ENCODE assay signal across 16 cellular contexts in the genomic region with DNA sequence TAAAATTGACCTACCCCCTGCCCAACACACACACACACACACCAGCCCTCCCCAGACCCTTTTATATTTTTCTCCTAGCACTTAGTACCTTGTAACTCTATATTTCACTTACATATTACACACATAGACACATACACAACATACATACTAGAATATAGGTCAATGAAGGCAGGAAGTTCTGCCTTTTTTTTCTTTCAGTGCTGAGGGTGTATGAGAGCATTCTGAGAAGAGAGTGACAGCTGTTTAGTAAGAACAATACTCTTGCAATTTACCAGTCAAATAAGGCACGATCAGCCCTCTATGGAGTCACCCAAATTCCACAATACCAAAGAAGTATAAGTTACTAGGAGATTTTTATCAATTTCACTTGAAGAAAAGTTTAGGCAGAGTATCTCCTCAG. TPM values are rescaled to one million over a fixed set of nuclear protein-coding genes. Genes with fewer than 3 reads are reported as not detected.
DNase-seq lines count a peak whose midpoint lies in the region; ATAC-seq, FAIRE-seq and TF ChIP-seq lines count a peak whose summit lies in the region.
"Had no signal": no experiment of that assay in that cellular context is flagged by ENCODE, and none has a peak within 500 bp of the region (broad histone marks: within the 10 kb centered on the region; RNA-seq: fewer than 3 reads in every experiment).

No MANE protein-coding gene starts in this region.

- no peaks in the 10 kb centered on the region for H3K9me3 Mint-ChIP-seq in activated naive CD8-positive, alpha-beta T cell treated with anti-CD3 and anti-CD28 coated beads, Interleukin-2, amount 50 U/mL, for 24 hours
- H3K9me3 Mint-ChIP-seq in activated naive CD8-positive, alpha-beta T cell treated with anti-CD3 and anti-CD28 coated beads for 36 hours = no peaks in the 10 kb centered on the region
- no peaks in the 10 kb centered on the region for H3K9me3 Mint-ChIP-seq in stimulated activated naive B cell treated with anti-CD40 and anti-IgM and Interleukin-4, amounts not matched to agents 10 μg/mL and 1 μg/mL and 100 μg/mL, for 72 hours
- no peaks in the 10 kb centered on the region for H3K9me3 Mint-ChIP-seq in activated T-cell treated with anti-CD3 and anti-CD28 coated beads, Interleukin-2, amount 50 U/mL, for 72 hours
- H3K9me3 Mint-ChIP-seq: H9 had no signal

- no peak for TF ChIP-seq POLR2A in K562 (conservative IDR thresholded peaks at IDR 0.05)

- no peak overlapping the region for H2AK5ac ChIP-seq in neuronal stem cell (ENCODE audit: low read depth, low read length)

- no peak overlapping the region for H3K4me3 ChIP-seq in K562
- H3K4me3 ChIP-seq in neuronal stem cell (ENCODE audit: low read length in 2 of 2) = no peak overlapping the region
- H3K4me3 ChIP-seq: BLaER1 treated with 17β-estradiol and CSF1 and Interleukin-3, amounts not matched to agents 10 nM and 100 nM had no signal

- H3K27ac ChIP-seq in K562 (ENCODE audit: extremely low read depth, low read depth, low read length) (no peak overlapping the region), neuronal stem cell (replicated peaks; ENCODE audit: low read length) (no peak overlapping the region)
- H3K27ac ChIP-seq: BLaER1 treated with 17β-estradiol and CSF1 and Interleukin-3, amounts not matched to agents 10 nM and 100 nM had no signal

- H2AFZ ChIP-seq in K562 (ENCODE audit: low read depth, low read length) (peak overlapping the region; percentile 44; the same call in 1 of the 2 replicates), neuronal stem cell (ENCODE audit: low read length) (peak overlapping the region; percentile 24)

- no peak overlapping the region for H2BK15ac ChIP-seq in neuronal stem cell (ENCODE audit: low read length)

- H3K79me1 ChIP-seq in neuronal stem cell (ENCODE audit: low read depth, low read length) = no peaks in the 10 kb centered on the region

- no peak overlapping the region for H2BK5ac ChIP-seq in neuronal stem cell (ENCODE audit: low read length)

- no peak overlapping the region for H2BK120ac ChIP-seq in neuronal stem cell (ENCODE audit: low read depth, low read length)

- no peak for TF ChIP-seq EP300 in K562 (IDR thresholded peaks at IDR 0.05; ENCODE audit: low read length)

- no peaks in the 10 kb centered on the region for H3K9me1 ChIP-seq in K562 (ENCODE audit: control insufficient read depth, insufficient read depth, low read length)

- no peaks in the 10 kb centered on the region for H4K20me1 ChIP-seq in K562 (replicated peaks; ENCODE audit: control insufficient read depth, insufficient read depth, low read length)

- intact Hi-C loops in K562 (cut with micrococcal nuclease) = loop anchor here (5.0 kb wide), 1 partner anchor 405 kb away; no protein-coding TSS in a partner anchor

- no peak for FAIRE-seq in K562 (lab: Jason Lieb, UNC)

- no peak for DNase-seq in activated naive CD8-positive, alpha-beta T cell treated with anti-CD3 and anti-CD28 coated beads, Interleukin-2, amount 50 U/mL, for 24 hours
- no peak for DNase-seq in activated naive CD8-positive, alpha-beta T cell treated with anti-CD3 and anti-CD28 coated beads for 36 hours
- DNase-seq in K562 (ENCODE audit: extremely low read depth in 1 of 4, low spot score in 3 of 4) (no peak), neuronal stem cell (ENCODE audit: low spot score) (no peak), retina (no peak)
- DNase-seq in stimulated activated naive B cell treated with anti-CD40 and anti-IgM and Interleukin-4, amounts not matched to agents 10 μg/mL and 1 μg/mL and 100 μg/mL, for 72 hours = no peak
- no peak for DNase-seq in activated T-cell treated with anti-CD3 and anti-CD28 coated beads, Interleukin-2, amount 50 U/mL, for 72 hours
- DNase-seq: ACHN; CD4-positive, CD25-positive, alpha-beta regulatory T cell; DND-41; GF-D8; GOT3; H9 had no signal

- H3K36me3 ChIP-seq in K562 (ENCODE audit: control insufficient read depth, insufficient read depth, low read length) (no peaks in the 10 kb centered on the region), neuronal stem cell (replicated peaks in 1 of 2; ENCODE audit: control insufficient read depth in 2 of 2, insufficient read depth in 2 of 2, low read length in 2 of 2) (no peaks in the 10 kb centered on the region)
- H3K36me3 ChIP-seq: BLaER1 treated with 17β-estradiol and CSF1 and Interleukin-3, amounts not matched to agents 10 nM and 100 nM had no signal

- no peak overlapping the region for H2BK12ac ChIP-seq in neuronal stem cell (ENCODE audit: low read length)

- H3K4ac ChIP-seq in neuronal stem cell (ENCODE audit: low read length) = no peak overlapping the region

- no TSS peak for BruUV-seq in K562 (replicated peaks; lab: Mats Ljungman, UMichigan)

- no peak overlapping the region for H4K8ac ChIP-seq in neuronal stem cell (ENCODE audit: low read depth, low read length)

- H3K27me3 Mint-ChIP-seq in activated naive CD8-positive, alpha-beta T cell treated with anti-CD3 and anti-CD28 coated beads, Interleukin-2, amount 50 U/mL, for 24 hours = peaks cover 5% of the 10 kb centered on the region
- H3K27me3 Mint-ChIP-seq in activated naive CD8-positive, alpha-beta T cell treated with anti-CD3 and anti-CD28 coated beads for 36 hours = peaks cover 7% of the 10 kb centered on the region
- peaks cover 0 to 38% of the 10 kb centered on the region in 2 donors for H3K27me3 Mint-ChIP-seq in stimulated activated naive B cell treated with anti-CD40 and anti-IgM and Interleukin-4, amounts not matched to agents 10 μg/mL and 1 μg/mL and 100 μg/mL, for 72 hours
- H3K27me3 Mint-ChIP-seq in activated T-cell treated with anti-CD3 and anti-CD28 coated beads, Interleukin-2, amount 50 U/mL, for 72 hours (ENCODE audit: low read depth) = peaks cover 55% of the 10 kb centered on the region
- H3K27me3 Mint-ChIP-seq: CD4-positive, CD25-positive, alpha-beta regulatory T cell had no signal

- H4K91ac ChIP-seq in neuronal stem cell (ENCODE audit: low read depth, low read length, poor library complexity) = no peak overlapping the region

- H3K14ac ChIP-seq in neuronal stem cell (ENCODE audit: low read length) = no peak overlapping the region

- WGBS in K562 (ENCODE audit: insufficient coverage, low coverage, missing lambda C conversion rate) = 17% methylated on average over 1 of the region's 1 CpG
- no CpG with 5 or more reads among the region's 1 CpG for WGBS in neuronal stem cell (ENCODE audit: extremely low coverage in 2 of 2, insufficient read length in 2 of 2, insufficient replicate concordance in 1 of 2), 2 donors

- H3K79me2 ChIP-seq in K562 (ENCODE audit: control insufficient read depth, insufficient read depth, low read length) = no peaks in the 10 kb centered on the region

- H3K4me1 ChIP-seq in K562 (replicated peaks in 1 of 2; ENCODE audit: control insufficient read depth in 2 of 2, insufficient read depth in 2 of 2, low read length in 2 of 2) (peaks cover 0 to 11% of the 10 kb centered on the region in 2 experiments; a peak in 2 of 5 replicates), neuronal stem cell (ENCODE audit: control insufficient read depth in 2 of 2, insufficient read depth in 1 of 2, low read depth in 1 of 2, low read length in 2 of 2) (peaks cover 5 to 24% of the 10 kb centered on the region in 2 donors)
- H3K4me1 ChIP-seq: BLaER1 treated with 17β-estradiol and CSF1 and Interleukin-3, amounts not matched to agents 10 nM and 100 nM had no signal

- POLR2A ChIA-PET in K562 (lab: Yijun Ruan, JAX) = no interaction called here

- no peaks in the 10 kb centered on the region for H3K4me1 Mint-ChIP-seq in activated naive CD8-positive, alpha-beta T cell treated with anti-CD3 and anti-CD28 coated beads, Interleukin-2, amount 50 U/mL, for 24 hours
- peaks cover 2% of the 10 kb centered on the region for H3K4me1 Mint-ChIP-seq in activated naive CD8-positive, alpha-beta T cell treated with anti-CD3 and anti-CD28 coated beads for 36 hours
- H3K4me1 Mint-ChIP-seq in stimulated activated naive B cell treated with anti-CD40 and anti-IgM and Interleukin-4, amounts not matched to agents 10 μg/mL and 1 μg/mL and 100 μg/mL, for 72 hours = no peaks in the 10 kb centered on the region
- no peaks in the 10 kb centered on the region for H3K4me1 Mint-ChIP-seq in activated T-cell treated with anti-CD3 and anti-CD28 coated beads, Interleukin-2, amount 50 U/mL, for 72 hours (ENCODE audit: low read depth)
- H3K4me1 Mint-ChIP-seq: CD4-positive, CD25-positive, alpha-beta regulatory T cell had no signal

- H3K36me3 Mint-ChIP-seq in activated naive CD8-positive, alpha-beta T cell treated with anti-CD3 and anti-CD28 coated beads, Interleukin-2, amount 50 U/mL, for 24 hours (ENCODE audit: low read depth) = no peaks in the 10 kb centered on the region
- no peaks in the 10 kb centered on the region for H3K36me3 Mint-ChIP-seq in activated naive CD8-positive, alpha-beta T cell treated with anti-CD3 and anti-CD28 coated beads for 36 hours
- H3K36me3 Mint-ChIP-seq in stimulated activated naive B cell treated with anti-CD40 and anti-IgM and Interleukin-4, amounts not matched to agents 10 μg/mL and 1 μg/mL and 100 μg/mL, for 72 hours = no peaks in the 10 kb centered on the region
- H3K36me3 Mint-ChIP-seq in activated T-cell treated with anti-CD3 and anti-CD28 coated beads, Interleukin-2, amount 50 U/mL, for 72 hours (ENCODE audit: insufficient read depth in 2 of 2) = no peaks in the 10 kb centered on the region
- H3K36me3 Mint-ChIP-seq: CD4-positive, CD25-positive, alpha-beta regulatory T cell had no signal

- H3K9me3 ChIP-seq in K562 (replicated peaks; ENCODE audit: control insufficient read depth, insufficient read depth, low read depth, low read length) (no peaks in the 10 kb centered on the region), neuronal stem cell (replicated peaks in 1 of 2; ENCODE audit: control insufficient read depth in 2 of 2, insufficient read depth in 1 of 2, low read depth in 1 of 2, low read length in 2 of 2) (no peaks in the 10 kb centered on the region)
- H3K9me3 ChIP-seq: BLaER1 treated with 17β-estradiol and CSF1 and Interleukin-3, amounts not matched to agents 10 nM and 100 nM had no signal

- H3K27me3 ChIP-seq in K562 (ENCODE audit: control insufficient read depth in 2 of 2, insufficient read depth in 2 of 2, low read length in 2 of 2) = no peaks in the 10 kb centered on the region
- no peaks in the 10 kb centered on the region for H3K27me3 ChIP-seq in neuronal stem cell (ENCODE audit: control insufficient read depth in 3 of 3, insufficient read depth in 3 of 3, low read depth in 1 of 3, low read length in 3 of 3)

- no peak overlapping the region for H3K9ac ChIP-seq in K562 (ENCODE audit: insufficient read depth in 1 of 2, low read depth in 2 of 2, low read length in 2 of 2)
- H3K9ac ChIP-seq in neuronal stem cell (ENCODE audit: low read depth, low read length, poor library complexity) = no peak overlapping the region
- H3K9ac ChIP-seq: BLaER1 treated with 17β-estradiol and CSF1 and Interleukin-3, amounts not matched to agents 10 nM and 100 nM had no signal

- TF ChIP-seq CTCF in K562 (IDR thresholded peaks at IDR 0.05 in 2 of 3, conservative IDR thresholded peaks at IDR 0.05 in 1 of 3; ENCODE audit: insufficient read depth in 2 of 3, low read depth in 1 of 3, low read length in 3 of 3) = no peak

- no peak for TF ChIP-seq RAD21 in K562 (CRISPR knock-in tag; conservative IDR thresholded peaks at IDR 0.05 in 1 of 2, IDR thresholded peaks at IDR 0.05 in 1 of 2)

- H3K4me3 Mint-ChIP-seq in activated naive CD8-positive, alpha-beta T cell treated with anti-CD3 and anti-CD28 coated beads, Interleukin-2, amount 50 U/mL, for 24 hours = no peak overlapping the region
- H3K4me3 Mint-ChIP-seq in activated naive CD8-positive, alpha-beta T cell treated with anti-CD3 and anti-CD28 coated beads for 36 hours = no peak overlapping the region
- no peak overlapping the region for H3K4me3 Mint-ChIP-seq in stimulated activated naive B cell treated with anti-CD40 and anti-IgM and Interleukin-4, amounts not matched to agents 10 μg/mL and 1 μg/mL and 100 μg/mL, for 72 hours
- no peak overlapping the region for H3K4me3 Mint-ChIP-seq in activated T-cell treated with anti-CD3 and anti-CD28 coated beads, Interleukin-2, amount 50 U/mL, for 72 hours

- H3K23ac ChIP-seq in neuronal stem cell (ENCODE audit: low read depth, low read length, poor library complexity) = no peak overlapping the region

- CTCF ChIA-PET in K562 (lab: Yijun Ruan, JAX; ENCODE audit: low intra/inter-chr PET ratio) = no interaction called here

- peak overlapping the region; percentile 67 for H3K27ac Mint-ChIP-seq in activated naive CD8-positive, alpha-beta T cell treated with anti-CD3 and anti-CD28 coated beads, Interleukin-2, amount 50 U/mL, for 24 hours
- no peak overlapping the region for H3K27ac Mint-ChIP-seq in activated naive CD8-positive, alpha-beta T cell treated with anti-CD3 and anti-CD28 coated beads for 36 hours
- H3K27ac Mint-ChIP-seq in stimulated activated naive B cell treated with anti-CD40 and anti-IgM and Interleukin-4, amounts not matched to agents 10 μg/mL and 1 μg/mL and 100 μg/mL, for 72 hours = no peak overlapping the region
- H3K27ac Mint-ChIP-seq in activated T-cell treated with anti-CD3 and anti-CD28 coated beads, Interleukin-2, amount 50 U/mL, for 72 hours = no peak overlapping the region
- H3K27ac Mint-ChIP-seq: CD4-positive, CD25-positive, alpha-beta regulatory T cell had no signal

- no peak overlapping the region for H3K18ac ChIP-seq in neuronal stem cell (ENCODE audit: low read length)

- no peak overlapping the region for H3K4me2 ChIP-seq in K562 (ENCODE audit: insufficient read depth, low read length)
- H3K4me2 ChIP-seq in neuronal stem cell (ENCODE audit: insufficient read depth, low read length, poor library complexity, severe bottlenecking) = no peak overlapping the region
- H3K4me2 ChIP-seq: BLaER1 treated with 17β-estradiol and CSF1 and Interleukin-3, amounts not matched to agents 10 nM and 100 nM had no signal

- in situ Hi-C loops in K562 (cut with MboI) = loop anchor here (5.0 to 10.0 kb wide), 3 partner anchors 78 to 222 kb away; no protein-coding TSS in a partner anchor

- no peak for ATAC-seq in activated naive CD8-positive, alpha-beta T cell treated with anti-CD3 and anti-CD28 coated beads, Interleukin-2, amount 50 U/mL, for 24 hours
- ATAC-seq in GM18867 (IDR thresholded peaks at IDR 0.05; ENCODE audit: unreplicated experiment) (peak; percentile 47), K562 (no peak)
- ATAC-seq in stimulated activated naive B cell treated with anti-CD40 and anti-IgM and Interleukin-4, amounts not matched to agents 10 μg/mL and 1 μg/mL and 100 μg/mL, for 72 hours (replicated peaks) = no peak
- ATAC-seq in activated T-cell treated with anti-CD3 and anti-CD28 coated beads, Interleukin-2, amount 50 U/mL, for 72 hours (replicated peaks in 1 of 2) = no peak

RNA-seq across cellular contexts. Expression of gene ACE2, which starts 33.5 kb away (rescaled TPM):
- total RNA-seq in activated naive CD8-positive, alpha-beta T cell treated with anti-CD3 and anti-CD28 coated beads for 36 hours = under 1 TPM in 1 of 2 experiments, not detected in 1; 0.10 TPM
- not detected in 2 replicates for total RNA-seq in K562 (2011; cell fraction: chromatin; rRNA removed; ENCODE audit: low replicate concordance)
- total RNA-seq in K562 (2011; cell fraction: nucleolus; rRNA removed) = 0.53 TPM in 1 of 2 replicates, not detected in the other
- total RNA-seq in K562 (2011; cell fraction: nucleoplasm; rRNA removed) = not detected in 2 replicates
- not detected in 2 replicates for total RNA-seq in K562 (2014; rRNA removed)
- total RNA-seq in K562 (2014; rRNA removed; fragmentation: Illumina TruSeq; extraction: Trizol) = 0.07 TPM in 1 of 2 replicates, not detected in the other
- total RNA-seq in K562 (2015; rRNA removed; fragmentation: Illumina TruSeq; extraction: Trizol) = 0.04 TPM in 1 of 2 replicates, not detected in the other
- total RNA-seq in K562 (2021) = not detected in 2 replicates
- polyA plus RNA-seq in K562 (2011; rRNA removed) = 0.03 TPM in 1 of 2 replicates, not detected in the other
- not detected in 2 replicates for polyA plus RNA-seq in K562 (2011; cell fraction: cytosol; rRNA removed)
- not detected in 2 replicates for polyA plus RNA-seq in K562 (2011; cell fraction: nucleus; rRNA removed)
- polyA plus RNA-seq in K562 (2012) = not detected in 2 replicates
- 0.09 TPM in 1 of 2 replicates, not detected in the other for polyA plus RNA-seq in K562 (2014; fragmentation: Illumina TruSeq; extraction: Trizol)
- polyA plus RNA-seq in K562 (2014; fragmentation: Nextera tagmentation; extraction: Ambion mirVana) = not detected
- not detected in 2 replicates for polyA plus RNA-seq in K562 (2014; rRNA removed)
- not detected in 2 replicates for polyA minus RNA-seq in K562 (2011; rRNA and poly(A)+ RNA removed)
- not detected in 2 replicates for polyA minus RNA-seq in K562 (2011; cell fraction: cytosol; rRNA and poly(A)+ RNA removed)
- not detected in 2 replicates for polyA minus RNA-seq in K562 (2011; cell fraction: nucleus; rRNA and poly(A)+ RNA removed)
- not detected for polyA plus RNA-seq in neuronal stem cell (2013, experiment 1 of 2)
- polyA plus RNA-seq in neuronal stem cell (2013, experiment 2 of 2) = not detected
- under 1 TPM; 0.16 to 0.53 TPM for total RNA-seq in activated T-cell treated with anti-CD3 and anti-CD28 coated beads, Interleukin-2, amount 50 U/mL, for 72 hours
- total RNA-seq: A172; CD4-positive, CD25-positive, alpha-beta regulatory T cell; H9 had no signal
- polyA plus RNA-seq: CD4-positive, CD25-positive, alpha-beta regulatory T cell had no signal
